Comparison of ENCODE assay signal across 7 cellular contexts in the genomic region with DNA sequence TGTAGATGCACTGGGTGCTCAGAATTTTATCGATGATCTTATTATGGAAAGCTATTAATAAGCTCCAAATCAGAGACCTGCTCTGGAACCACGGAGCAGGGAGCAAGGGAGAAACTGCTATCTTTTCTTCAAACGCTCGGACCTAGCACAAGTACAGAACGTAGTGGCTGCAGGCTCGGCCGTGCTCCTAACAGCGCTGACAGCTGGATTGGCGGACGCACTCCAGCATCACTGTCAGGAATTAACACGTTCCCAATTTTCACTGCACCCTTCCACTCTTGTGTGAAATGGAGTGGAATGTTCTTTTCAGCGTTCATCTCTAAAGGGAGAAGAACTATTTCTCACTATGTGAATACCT.
A peak's percentile ranks its signal among the peaks of the same experiment; 100 is the strongest.
DNase-seq lines count a peak whose midpoint lies in the region; ATAC-seq and TF ChIP-seq lines count a peak whose summit lies in the region.

No MANE protein-coding gene starts in this region.

- H3K36me3 Mint-ChIP-seq in naive thymus-derived CD8-positive, alpha-beta T cell: no peaks in the 10 kb centered on the region

- H3K36me3 ChIP-seq in OCI-LY7 (ENCODE audit: insufficient read depth, low read length): no peaks in the 10 kb centered on the region

- H3K79me2 ChIP-seq in OCI-LY7 (ENCODE audit: insufficient read depth, low read depth, low read length): no peaks in the 10 kb centered on the region

- H3K4me2 ChIP-seq in OCI-LY7 (ENCODE audit: low read length): peak overlapping the region; percentile 88

- peak overlapping the region; percentile 66 for H3K4me3 ChIP-seq in OCI-LY7 (ENCODE audit: low read depth, low read length, poor library complexity, severe bottlenecking)
- peak overlapping the region; percentile 68 for H3K4me3 ChIP-seq in epithelial cell of esophagus (ENCODE audit: low read length)

- H3K4me1 ChIP-seq in OCI-LY7 (ENCODE audit: insufficient read depth, low read length, poor library complexity, severe bottlenecking): peaks cover 63% of the 10 kb centered on the region

- H4K20me1 ChIP-seq in OCI-LY7 (ENCODE audit: insufficient read depth, low read length): no peaks in the 10 kb centered on the region

- intact Hi-C loops in OCI-LY7 (cut with micrococcal nuclease; ENCODE audit: unreplicated experiment): loop anchor here (1.0 to 10.0 kb wide), 2 partner anchors 17 to 618 kb away; no protein-coding TSS in a partner anchor

- H3K27ac ChIP-seq in OCI-LY7 (ENCODE audit: low read depth, low read length, poor library complexity, severe bottlenecking): no peak overlapping the region

- DNase-seq in OCI-LY7 (ENCODE audit: low spot score) (no peak), epithelial cell of esophagus (ENCODE audit: low read depth) (no peak), occipital lobe (lab: John Stamatoyannopoulos, UW) (no peak), AG08395 (ENCODE audit: low spot score) (no peak)
- no peak for DNase-seq in naive thymus-derived CD8-positive, alpha-beta T cell

- peak overlapping the region; percentile 87 to 95 (median 91) for H3K4me3 Mint-ChIP-seq in naive thymus-derived CD8-positive, alpha-beta T cell

- peaks cover 0 to 7% (median 3%) of the 10 kb centered on the region in 5 donors for H3K27me3 Mint-ChIP-seq in naive thymus-derived CD8-positive, alpha-beta T cell

- BruUV-seq in OCI-LY7 (replicated peaks; lab: Mats Ljungman, UMichigan): no TSS peak

- ATAC-seq in GM21619 (IDR thresholded peaks at IDR 0.05; ENCODE audit: unreplicated experiment) (peak; percentile 1), HG03039 (IDR thresholded peaks at IDR 0.05; ENCODE audit: unreplicated experiment) (no peak)
- ATAC-seq in naive thymus-derived CD8-positive, alpha-beta T cell: no peak

- POLR2A ChIA-PET in OCI-LY7 (lab: Charles Lee): interaction anchor here (0.9 to 1.5 kb wide), 3 partner anchors 39 to 141 kb away, joined by 3 to 4 read pairs (median 3); no protein-coding TSS in a partner anchor
- POLR2A ChIA-PET in naive thymus-derived CD8-positive, alpha-beta T cell (lab: Charles Lee): interaction anchor here (0.6 to 1.7 kb wide), 4 partner anchors 10 to 162 kb away, joined by 4 to 9 read pairs (median 4); no protein-coding TSS in a partner anchor

- H3K27ac Mint-ChIP-seq in naive thymus-derived CD8-positive, alpha-beta T cell: peak overlapping the region; percentile 77 to 96 (median 94)

- no peak for TF ChIP-seq CTCF in OCI-LY7 (conservative IDR thresholded peaks at IDR 0.05; ENCODE audit: low read length)
- TF ChIP-seq CTCF in epithelial cell of esophagus (IDR thresholded peaks at IDR 0.05; ENCODE audit: insufficient read depth, low read depth, low read length, missing control alignments): peak; percentile 20

- CTCF ChIA-PET in OCI-LY7 (lab: Charles Lee; ENCODE audit: unreplicated experiment): no interaction called here

- peak overlapping the region; percentile 82 for H2AFZ ChIP-seq in OCI-LY7 (ENCODE audit: low read length)

- peaks cover 5 to 42% (median 10%) of the 10 kb centered on the region in 4 donors for H3K4me1 Mint-ChIP-seq in naive thymus-derived CD8-positive, alpha-beta T cell

- no peaks in the 10 kb centered on the region for H3K9me3 ChIP-seq in OCI-LY7 (ENCODE audit: low read length)

- no peaks in the 10 kb centered on the region for H3K9me2 ChIP-seq in OCI-LY7 (ENCODE audit: insufficient read depth, low read length)

- H3K9me3 Mint-ChIP-seq in naive thymus-derived CD8-positive, alpha-beta T cell: no peaks in the 10 kb centered on the region
